ENCODE assay signal across 8 cellular contexts in the genomic region with DNA sequence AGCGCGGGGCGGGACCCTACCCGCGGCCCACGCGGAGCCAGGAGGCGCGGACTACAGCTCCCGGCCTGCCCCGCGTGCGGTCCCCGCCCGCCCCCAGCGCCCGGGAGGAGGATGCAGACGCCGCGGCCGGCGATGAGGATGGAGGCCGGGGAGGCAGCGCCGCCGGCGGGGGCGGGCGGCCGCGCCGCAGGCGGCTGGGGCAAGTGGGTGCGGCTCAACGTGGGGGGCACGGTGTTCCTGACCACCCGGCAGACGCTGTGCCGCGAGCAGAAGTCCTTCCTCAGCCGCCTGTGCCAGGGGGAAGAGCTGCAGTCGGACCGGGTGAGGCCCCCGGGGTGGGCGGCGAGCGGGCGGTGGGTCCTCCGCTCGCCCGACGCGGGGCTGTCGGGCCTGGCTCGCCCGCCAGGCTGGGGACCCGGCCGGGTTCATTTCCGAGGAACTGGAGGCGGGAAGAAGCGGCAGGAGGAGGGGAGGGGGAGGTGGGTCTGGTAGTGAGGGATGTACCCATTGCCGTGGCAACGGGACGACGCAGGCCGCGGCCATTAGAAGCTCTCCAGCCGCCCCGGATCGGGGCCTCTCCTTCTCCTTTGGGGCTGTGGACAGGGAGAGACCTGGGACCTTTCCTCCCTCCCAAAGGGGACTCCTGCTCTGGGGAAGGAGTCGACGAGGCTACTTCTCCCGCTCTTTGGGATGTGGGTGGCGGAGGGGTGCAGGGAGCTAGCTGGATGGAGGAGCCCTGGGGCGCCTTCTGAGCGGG. TPM values are rescaled to one million over a fixed set of nuclear protein-coding genes. Genes with fewer than 3 reads are reported as not detected.
DNase-seq lines count a peak whose midpoint lies in the region; ATAC-seq lines count a peak whose summit lies in the region.

A gene with protein sequence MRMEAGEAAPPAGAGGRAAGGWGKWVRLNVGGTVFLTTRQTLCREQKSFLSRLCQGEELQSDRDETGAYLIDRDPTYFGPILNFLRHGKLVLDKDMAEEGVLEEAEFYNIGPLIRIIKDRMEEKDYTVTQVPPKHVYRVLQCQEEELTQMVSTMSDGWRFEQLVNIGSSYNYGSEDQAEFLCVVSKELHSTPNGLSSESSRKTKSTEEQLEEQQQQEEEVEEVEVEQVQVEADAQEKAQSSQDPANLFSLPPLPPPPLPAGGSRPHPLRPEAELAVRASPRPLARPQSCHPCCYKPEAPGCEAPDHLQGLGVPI (plus strand): TSS at position 114 of the 757 bp plus-strand sequence. CDS start 19 bp downstream, at position 133.

- H3K36me3 ChIP-seq in SJSA1, result peaks cover 8% of the 10 kb centered on the region

- H3K9me3 ChIP-seq in SJSA1 (replicated peaks), result 0 out of 2 replicates have a peak, but pooled peaks cover 2% of the 10 kb centered on the region

- peak within 1 kb of the TSS; percentile 82 for H3K4me3 ChIP-seq in SJSA1

- DNase-seq in NCI-H2227 (lab: John Stamatoyannopoulos, UW; ENCODE audit: unreplicated experiment), result peak; percentile 79
- DNase-seq in NCI-H2227 treated with DMSO at 0.1 percent for 48 hours (lab: John Stamatoyannopoulos, UW), result no peak
- DNase-seq in SJSA1 (ENCODE audit: low read depth in 1 of 2, low spot score in 2 of 2), result peak; percentile 46 to 73
- peak; percentile 79 for DNase-seq in activated naive CD4-positive, alpha-beta T cell treated with Interleukin-2 at 50 U/mL for 16 hours
- DNase-seq in germinal center (ENCODE audit: low spot score), result peak; percentile 92
- DNase-seq in nucleus accumbens (lab: John Stamatoyannopoulos, UW), result peak in 46 of 56 donors; percentile 22 to 80 (median 52)
- DNase-seq in substantia nigra (lab: John Stamatoyannopoulos, UW), result peak in 43 of 49 donors; percentile 3 to 84 (median 52)

- H3K27ac ChIP-seq in SJSA1, result peak within 1 kb of the TSS; percentile 36; the same call in 1 of the 2 replicates
- peak within 1 kb of the TSS; percentile 53 for H3K27ac ChIP-seq in substantia nigra (ENCODE audit: low read depth, low read length, poor library complexity, severe bottlenecking)

- peak; percentile 57 for ATAC-seq in HG03442 (IDR thresholded peaks at IDR 0.05; ENCODE audit: unreplicated experiment)

- H3K27me3 ChIP-seq in SJSA1 (replicated peaks), result no peaks in the 10 kb centered on the region

- peaks cover 10% of the 10 kb centered on the region for H3K4me1 ChIP-seq in SJSA1 (replicated peaks)

RNA-seq across cellular contexts. Expression of the gene that starts here (rescaled TPM):
- 29.5 TPM in 2 replicates for total RNA-seq in SJSA1 (2014; rRNA removed; shearing (Covaris generic))
